Comparison of ENCODE assay signal across 32 cellular contexts in genomic region chr6:160253242-160253641, GRCh38. TPM values are rescaled to one million over a fixed set of nuclear protein-coding genes. Genes with fewer than 3 reads are reported as not detected.
DNase-seq lines count a peak whose midpoint lies in the region; ATAC-seq, FAIRE-seq and TF ChIP-seq lines count a peak whose summit lies in the region.
"Had no signal": no experiment of that assay in that cellular context is flagged by ENCODE, and none has a peak within 500 bp of the region (broad histone marks: within the 10 kb centered on the region; RNA-seq: fewer than 3 reads in every experiment).

No MANE protein-coding gene starts in this region.

- H3K4me1 ChIP-seq in K562 (replicated peaks in 1 of 2; ENCODE audit: control insufficient read depth in 2 of 2, insufficient read depth in 2 of 2, low read length in 2 of 2) = peaks cover 0 to 1% of the 10 kb centered on the region in 2 experiments; a peak in 1 of 5 replicates
- H3K4me1 ChIP-seq in HepG2 (ENCODE audit: insufficient read depth, low read length) = peaks cover 18% of the 10 kb centered on the region
- peaks cover 9% of the 10 kb centered on the region for H3K4me1 ChIP-seq in neural progenitor cell

- H3K27me3 ChIP-seq in K562 (ENCODE audit: control insufficient read depth in 2 of 2, insufficient read depth in 2 of 2, low read length in 2 of 2) = peaks cover 3 to 11% of the 10 kb centered on the region in 2 experiments; a peak in 3 of 5 replicates
- peaks cover 0 to 5% of the 10 kb centered on the region in 2 experiments; a peak in 1 of 5 replicates for H3K27me3 ChIP-seq in HepG2 (ENCODE audit: control insufficient read depth in 1 of 2, insufficient read depth in 2 of 2, low read length in 2 of 2)
- no peaks in the 10 kb centered on the region for H3K27me3 ChIP-seq in neural progenitor cell

- TF ChIP-seq EP300 in K562 (IDR thresholded peaks at IDR 0.05; ENCODE audit: low read length) (no peak), HepG2 (IDR thresholded peaks at IDR 0.05; ENCODE audit: low read depth in 2 of 2, low read length in 2 of 2) (no peak), HepG2 (CRISPR knock-in tag; IDR thresholded peaks at IDR 0.05; ENCODE audit: borderline replicate concordance) (no peak)

- in situ Hi-C loops in K562 (cut with MboI) = no loop called here
- in situ Hi-C loops in HepG2 (cut with HindIII; ENCODE audit: extremely low pct_ligation_motif_present, low pct_unique_long_range_greater_than_20kb) = no loop called here

- peak; percentile 77 for DNase-seq in DMS53 (lab: John Stamatoyannopoulos, UW)
- DNase-seq in K562 (ENCODE audit: extremely low read depth in 1 of 4, low spot score in 3 of 4) = no peak
- no peak for DNase-seq in HepG2 (ENCODE audit: low spot score)
- no peak for DNase-seq in NCI-H1105 treated with DMSO at 0.1 percent for 48 hours (lab: John Stamatoyannopoulos, UW)
- no peak for DNase-seq in neural progenitor cell (ENCODE audit: low spot score)
- DNase-seq in stimulated activated CD4-positive, alpha-beta T cell treated with anti-CD3 and anti-CD28 coated beads, Interleukin-15, amount 100 ng/mL, for 24 hours = no peak
- DNase-seq in glutamatergic neuron = no peak
- DNase-seq: C1 segment of cervical spinal cord; Caco-2; CD8-positive, alpha-beta T cell; DMS79; EL; GDM1; Kasumi-1; NCI-H1105; NCI-H146; NCI-H1930; NCI-H2107; NCI-H524; NCI-H82; NK-92 treated with Interleukin-12 subunit alpha and Interleukin-12 subunit beta, amount 100 ng/mL, for 24 hours; PC-9; Right ventricle myocardium superior; RPMI8226; T-helper 1 cell had no signal

- TF ChIP-seq CTCF in K562 (IDR thresholded peaks at IDR 0.05 in 2 of 3, conservative IDR thresholded peaks at IDR 0.05 in 1 of 3; ENCODE audit: insufficient read depth in 2 of 3, low read depth in 1 of 3, low read length in 3 of 3) = no peak
- TF ChIP-seq CTCF in HepG2 (CRISPR knock-in tag; IDR thresholded peaks at IDR 0.05) = no peak
- no peak for TF ChIP-seq CTCF in neural progenitor cell (IDR thresholded peaks at IDR 0.05)
- no peak for TF ChIP-seq CTCF in glutamatergic neuron (IDR thresholded peaks at IDR 0.05; ENCODE audit: partially characterized antibody, unreplicated experiment)

- H3K9ac ChIP-seq in K562 (ENCODE audit: insufficient read depth in 1 of 2, low read depth in 2 of 2, low read length in 2 of 2) (no peak overlapping the region), HepG2 (ENCODE audit: insufficient read depth, low read depth, low read length) (no peak overlapping the region), neural progenitor cell (no peak overlapping the region)

- H3K27me3 Mint-ChIP-seq in neural progenitor cell (ENCODE audit: insufficient read depth, low read depth) = peaks cover 5% of the 10 kb centered on the region
- H3K27me3 Mint-ChIP-seq in glutamatergic neuron (ENCODE audit: unreplicated experiment) = no peaks in the 10 kb centered on the region

- no peak for TF ChIP-seq RAD21 in K562 (CRISPR knock-in tag; conservative IDR thresholded peaks at IDR 0.05 in 1 of 2, IDR thresholded peaks at IDR 0.05 in 1 of 2)
- no peak for TF ChIP-seq RAD21 in HepG2 (CRISPR knock-in tag; IDR thresholded peaks at IDR 0.05)

- H3K36me3 ChIP-seq in K562 (ENCODE audit: control insufficient read depth, insufficient read depth, low read length) (no peaks in the 10 kb centered on the region), HepG2 (replicated peaks in 1 of 2; ENCODE audit: control insufficient read depth in 1 of 2, insufficient read depth in 2 of 2, low read length in 2 of 2) (no peaks in the 10 kb centered on the region), neural progenitor cell (no peaks in the 10 kb centered on the region)

- POLR2A ChIA-PET in K562 (lab: Yijun Ruan, JAX) (interaction anchor here (0.6 kb wide), 1 partner anchor 320 kb away, joined by 3 read pairs; no protein-coding TSS in a partner anchor), HepG2 (lab: Yijun Ruan, JAX) (no interaction called here)

- H3K4me2 ChIP-seq in K562 (ENCODE audit: insufficient read depth, low read length) (no peak overlapping the region), HepG2 (ENCODE audit: low read depth, low read length) (no peak overlapping the region), neural progenitor cell (no peak overlapping the region)
- H3K4me2 ChIP-seq: PC-9 had no signal

- CTCF ChIA-PET in K562 (lab: Yijun Ruan, JAX; ENCODE audit: low intra/inter-chr PET ratio) (no interaction called here), HepG2 (lab: Yijun Ruan, JAX; ENCODE audit: low intra/inter-chr PET ratio, low total read pairs) (no interaction called here)

- FAIRE-seq in K562 (lab: Jason Lieb, UNC) = no peak
- FAIRE-seq in HepG2 (lab: Jason Lieb, UNC) = no peak
- FAIRE-seq: GM12878 had no signal

- H3K4me1 Mint-ChIP-seq in neural progenitor cell = peaks cover 7% of the 10 kb centered on the region
- no peaks in the 10 kb centered on the region for H3K4me1 Mint-ChIP-seq in glutamatergic neuron (ENCODE audit: low read depth, unreplicated experiment)

- ATAC-seq in K562 (no peak), HepG2 (no peak)
- ATAC-seq: CD8-positive, alpha-beta T cell; HCT116 had no signal

- intact Hi-C loops in K562 (cut with micrococcal nuclease) = no loop called here
- intact Hi-C loops in HepG2 (cut with micrococcal nuclease; ENCODE audit: unreplicated experiment) = loop anchor here (10.0 kb wide), 1 partner anchor 118 kb away; no protein-coding TSS in a partner anchor

- no peak overlapping the region for H2AFZ ChIP-seq in K562 (ENCODE audit: low read depth, low read length)
- no peak overlapping the region for H2AFZ ChIP-seq in HepG2 (ENCODE audit: low read length)
- no peak overlapping the region for H2AFZ ChIP-seq in neural progenitor cell (replicated peaks)
- H2AFZ ChIP-seq: PC-9 had no signal

- H3K4me3 Mint-ChIP-seq in neural progenitor cell (no peak overlapping the region), glutamatergic neuron (ENCODE audit: unreplicated experiment) (no peak overlapping the region)
- H3K4me3 Mint-ChIP-seq: CD8-positive, alpha-beta T cell had no signal

- no peaks in the 10 kb centered on the region for H4K20me1 ChIP-seq in K562 (replicated peaks; ENCODE audit: control insufficient read depth, insufficient read depth, low read length)
- H4K20me1 ChIP-seq in HepG2 (ENCODE audit: insufficient read depth, low read length) = no peaks in the 10 kb centered on the region
- H4K20me1 ChIP-seq in neural progenitor cell (ENCODE audit: low read depth) = no peaks in the 10 kb centered on the region

- H3K27ac Mint-ChIP-seq in neural progenitor cell = no peak overlapping the region
- no peak overlapping the region for H3K27ac Mint-ChIP-seq in glutamatergic neuron (ENCODE audit: unreplicated experiment)
- H3K27ac Mint-ChIP-seq: CD8-positive, alpha-beta T cell had no signal

- no TSS peak for BruUV-seq in K562 (replicated peaks; lab: Mats Ljungman, UMichigan)
- no TSS peak for BruUV-seq in HepG2 (replicated peaks; lab: Mats Ljungman, UMichigan)

- H3K4me3 ChIP-seq in K562 (no peak overlapping the region), HepG2 (replicated peaks in 1 of 3; ENCODE audit: insufficient read depth in 1 of 3, low read depth in 2 of 3, low read length in 3 of 3) (no peak overlapping the region), neural progenitor cell (no peak overlapping the region)
- H3K4me3 ChIP-seq: GM12878, PC-9 had no signal

- H3K27ac ChIP-seq in K562 (ENCODE audit: extremely low read depth, low read depth, low read length) (no peak overlapping the region), HepG2 (ENCODE audit: extremely low read length, insufficient read depth, low read length) (no peak overlapping the region), neural progenitor cell (no peak overlapping the region)
- H3K27ac ChIP-seq: HL-60, PC-9 had no signal

- TF ChIP-seq POLR2A in K562 (conservative IDR thresholded peaks at IDR 0.05) (no peak), HepG2 (IDR thresholded peaks at IDR 0.05; ENCODE audit: insufficient read depth in 1 of 2, low read depth in 2 of 2, low read length in 2 of 2) (no peak)

- no peaks in the 10 kb centered on the region for H3F3A ChIP-seq in neural progenitor cell (ENCODE audit: low read depth)

- no peaks in the 10 kb centered on the region for H3K79me2 ChIP-seq in K562 (ENCODE audit: control insufficient read depth, insufficient read depth, low read length)
- H3K79me2 ChIP-seq in HepG2 (ENCODE audit: insufficient read depth, low read length) = no peaks in the 10 kb centered on the region
- no peaks in the 10 kb centered on the region for H3K79me2 ChIP-seq in neural progenitor cell (ENCODE audit: low read depth)

- H3K9me3 ChIP-seq in K562 (replicated peaks; ENCODE audit: control insufficient read depth, insufficient read depth, low read depth, low read length) = no peaks in the 10 kb centered on the region
- H3K9me3 ChIP-seq in HepG2 (ENCODE audit: low read length) = no peaks in the 10 kb centered on the region
- H3K9me3 ChIP-seq in neural progenitor cell (ENCODE audit: low read depth) = no peaks in the 10 kb centered on the region
- H3K9me3 ChIP-seq: Caco-2 had no signal

- H3K36me3 Mint-ChIP-seq in neural progenitor cell (no peaks in the 10 kb centered on the region), glutamatergic neuron (ENCODE audit: unreplicated experiment) (no peaks in the 10 kb centered on the region)
- H3K36me3 Mint-ChIP-seq: CD8-positive, alpha-beta T cell had no signal

- no peaks in the 10 kb centered on the region for H3K9me1 ChIP-seq in K562 (ENCODE audit: control insufficient read depth, insufficient read depth, low read length)

- 0% methylated on average over 3 of the region's 3 CpGs for WGBS in K562 (ENCODE audit: insufficient coverage, low coverage, missing lambda C conversion rate)
- 25% methylated on average over 3 of the region's 3 CpGs for WGBS in HepG2 (ENCODE audit: low lambda C conversion rate)

- H3K9me3 Mint-ChIP-seq in neural progenitor cell = no peaks in the 10 kb centered on the region
- peaks cover 1% of the 10 kb centered on the region for H3K9me3 Mint-ChIP-seq in glutamatergic neuron (ENCODE audit: unreplicated experiment)
- H3K9me3 Mint-ChIP-seq: CD8-positive, alpha-beta T cell had no signal

RNA-seq across cellular contexts. Expression of gene SLC22A2, which starts 5.4 kb away (rescaled TPM):
- not detected in 2 replicates for total RNA-seq in K562 (2011; cell fraction: chromatin; rRNA removed; ENCODE audit: low replicate concordance)
- total RNA-seq in K562 (2011; cell fraction: nucleolus; rRNA removed) = not detected in 2 replicates
- total RNA-seq in K562 (2011; cell fraction: nucleoplasm; rRNA removed) = not detected in 2 replicates
- not detected in 2 replicates for total RNA-seq in K562 (2014; rRNA removed)
- not detected in 2 replicates for total RNA-seq in K562 (2014; rRNA removed; fragmentation: Illumina TruSeq; extraction: Trizol)
- not detected in 2 replicates for total RNA-seq in K562 (2015; rRNA removed; fragmentation: Illumina TruSeq; extraction: Trizol)
- total RNA-seq in K562 (2021) = not detected in 2 replicates
- not detected in 2 replicates for polyA plus RNA-seq in K562 (2011; rRNA removed)
- not detected in 2 replicates for polyA plus RNA-seq in K562 (2011; cell fraction: cytosol; rRNA removed)
- not detected in 2 replicates for polyA plus RNA-seq in K562 (2011; cell fraction: nucleus; rRNA removed)
- polyA plus RNA-seq in K562 (2012) = not detected in 2 replicates
- not detected in 2 replicates for polyA plus RNA-seq in K562 (2014; fragmentation: Illumina TruSeq; extraction: Trizol)
- not detected for polyA plus RNA-seq in K562 (2014; fragmentation: Nextera tagmentation; extraction: Ambion mirVana)
- not detected in 2 replicates for polyA plus RNA-seq in K562 (2014; rRNA removed)
- polyA minus RNA-seq in K562 (2011; rRNA and poly(A)+ RNA removed) = not detected in 2 replicates
- polyA minus RNA-seq in K562 (2011; cell fraction: cytosol; rRNA and poly(A)+ RNA removed) = not detected in 2 replicates
- not detected in 2 replicates for polyA minus RNA-seq in K562 (2011; cell fraction: nucleus; rRNA and poly(A)+ RNA removed)
- not detected in 2 replicates for total RNA-seq in HepG2 (2016; rRNA removed; fragmentation: Illumina TruSeq; extraction: Trizol)
- total RNA-seq in HepG2 (2016; cell fraction: cytosol; rRNA removed; fragmentation: Illumina TruSeq; extraction: Trizol; ENCODE audit: low read depth) = not detected in 2 replicates
- total RNA-seq in HepG2 (2016; cell fraction: insoluble cytoplasmic fraction; rRNA removed; fragmentation: Illumina TruSeq; extraction: Trizol) = not detected in 2 replicates
- total RNA-seq in HepG2 (2016; cell fraction: membrane; rRNA removed; fragmentation: Illumina TruSeq; extraction: Trizol) = not detected in 2 replicates
- total RNA-seq in HepG2 (2016; cell fraction: nucleus; rRNA removed; fragmentation: Illumina TruSeq; extraction: Trizol) = not detected in 2 replicates
- not detected in 2 replicates for polyA plus RNA-seq in HepG2 (2011; rRNA removed)
- not detected in 2 replicates for polyA plus RNA-seq in HepG2 (2011; cell fraction: cytosol; rRNA removed)
- not detected in 2 replicates for polyA plus RNA-seq in HepG2 (2011; cell fraction: nucleus; rRNA removed)
- not detected in 2 replicates for polyA plus RNA-seq in HepG2 (2012)
- polyA plus RNA-seq in HepG2 (2016; cell fraction: cytosol; fragmentation: Illumina TruSeq; extraction: Trizol; ENCODE audit: low read depth) = not detected in 2 replicates
- not detected in 2 replicates for polyA plus RNA-seq in HepG2 (2016; cell fraction: insoluble cytoplasmic fraction; fragmentation: Illumina TruSeq; extraction: Trizol; ENCODE audit: low read depth)
- polyA plus RNA-seq in HepG2 (2016; cell fraction: membrane; fragmentation: Illumina TruSeq; extraction: Trizol; ENCODE audit: low read depth) = not detected in 2 replicates
- polyA plus RNA-seq in HepG2 (2016; cell fraction: nucleus; fragmentation: Illumina TruSeq; extraction: Trizol; ENCODE audit: insufficient read depth, low read depth) = not detected in 2 replicates
- not detected in 2 replicates for polyA minus RNA-seq in HepG2 (2011; rRNA and poly(A)+ RNA removed; ENCODE audit: low replicate concordance)
- not detected in 2 replicates for polyA minus RNA-seq in HepG2 (2011; cell fraction: cytosol; rRNA and poly(A)+ RNA removed)
- polyA minus RNA-seq in HepG2 (2011; cell fraction: nucleus; rRNA and poly(A)+ RNA removed) = not detected in 2 replicates
- not detected in 2 replicates for total RNA-seq in neural progenitor cell (ENCODE audit: low replicate concordance)
- not detected for total RNA-seq in glutamatergic neuron (ENCODE audit: unreplicated experiment)
- total RNA-seq: A673; Caco-2; CD8-positive, alpha-beta T cell; GM12878; H4; M059J; PC-9; Right ventricle myocardium superior; SK-MEL-5 had no signal
